ENCODE assay signal across 1 cellular context in genomic region chr1:154973344-154974085, GRCh38.
TF ChIP-seq lines count a peak whose summit lies in the region.

No MANE protein-coding gene starts in this region.

TF ChIP-seq in K562, 482 proteins besides CTCF, POLR2A, EP300 and RAD21 (continued from another document and continues in another):
- TF ChIP-seq, protein P1, sequence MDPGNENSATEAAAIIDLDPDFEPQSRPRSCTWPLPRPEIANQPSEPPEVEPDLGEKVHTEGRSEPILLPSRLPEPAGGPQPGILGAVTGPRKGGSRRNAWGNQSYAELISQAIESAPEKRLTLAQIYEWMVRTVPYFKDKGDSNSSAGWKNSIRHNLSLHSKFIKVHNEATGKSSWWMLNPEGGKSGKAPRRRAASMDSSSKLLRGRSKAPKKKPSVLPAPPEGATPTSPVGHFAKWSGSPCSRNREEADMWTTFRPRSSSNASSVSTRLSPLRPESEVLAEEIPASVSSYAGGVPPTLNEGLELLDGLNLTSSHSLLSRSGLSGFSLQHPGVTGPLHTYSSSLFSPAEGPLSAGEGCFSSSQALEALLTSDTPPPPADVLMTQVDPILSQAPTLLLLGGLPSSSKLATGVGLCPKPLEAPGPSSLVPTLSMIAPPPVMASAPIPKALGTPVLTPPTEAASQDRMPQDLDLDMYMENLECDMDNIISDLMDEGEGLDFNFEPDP (CRISPR knock-in tag; IDR thresholded peaks at IDR 0.05): no peak
- no peak for TF ChIP-seq MAFF (IDR thresholded peaks at IDR 0.05; ENCODE audit: low read length)
- TF ChIP-seq, protein P2, sequence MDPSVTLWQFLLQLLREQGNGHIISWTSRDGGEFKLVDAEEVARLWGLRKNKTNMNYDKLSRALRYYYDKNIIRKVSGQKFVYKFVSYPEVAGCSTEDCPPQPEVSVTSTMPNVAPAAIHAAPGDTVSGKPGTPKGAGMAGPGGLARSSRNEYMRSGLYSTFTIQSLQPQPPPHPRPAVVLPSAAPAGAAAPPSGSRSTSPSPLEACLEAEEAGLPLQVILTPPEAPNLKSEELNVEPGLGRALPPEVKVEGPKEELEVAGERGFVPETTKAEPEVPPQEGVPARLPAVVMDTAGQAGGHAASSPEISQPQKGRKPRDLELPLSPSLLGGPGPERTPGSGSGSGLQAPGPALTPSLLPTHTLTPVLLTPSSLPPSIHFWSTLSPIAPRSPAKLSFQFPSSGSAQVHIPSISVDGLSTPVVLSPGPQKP (CRISPR knock-in tag; IDR thresholded peaks at IDR 0.05): no peak
- no peak for TF ChIP-seq NFE2 (IDR thresholded peaks at IDR 0.05; ENCODE audit: low read depth)
- TF ChIP-seq CREB3L1 (IDR thresholded peaks at IDR 0.05; ENCODE audit: borderline replicate concordance, low read depth): peak; percentile 21; the same call in 1 of the 2 replicates
- TF ChIP-seq ZBTB40 (IDR thresholded peaks at IDR 0.05): no peak
- no peak for TF ChIP-seq ZBTB40 (CRISPR knock-in tag; IDR thresholded peaks at IDR 0.05)
- TF ChIP-seq ATF4 (CRISPR knock-in tag; IDR thresholded peaks at IDR 0.05): no peak
- no peak for TF ChIP-seq SMAD1 (IDR thresholded peaks at IDR 0.05; ENCODE audit: low read depth, low read length, partially characterized antibody)
- TF ChIP-seq ZNF24 (IDR thresholded peaks at IDR 0.05): no peak
- no peak for TF ChIP-seq KLF16 (IDR thresholded peaks at IDR 0.05)
- no peak for TF ChIP-seq ZNF512 (tag; IDR thresholded peaks at IDR 0.05)
- no peak for TF ChIP-seq ZBTB11 (CRISPR knock-in tag; IDR thresholded peaks at IDR 0.05)
- peak; percentile 6; the same call in 1 of the 2 replicates for TF ChIP-seq OTX1 (CRISPR knock-in tag; IDR thresholded peaks at IDR 0.05)
- TF ChIP-seq FOXK2 (conservative IDR thresholded peaks at IDR 0.05 in 1 of 2, IDR thresholded peaks at IDR 0.05 in 1 of 2; ENCODE audit: low read depth in 2 of 2): peak; percentile 54 to 60; a peak in 3 of 4 replicates
- TF ChIP-seq RBM39 (optimal IDR thresholded peaks at IDR 0.05; ENCODE audit: low read depth, low read length): no peak
- no peak for TF ChIP-seq HDAC2 (IDR thresholded peaks at IDR 0.05)
- TF ChIP-seq CBFB (CRISPR knock-in tag; IDR thresholded peaks at IDR 0.05): no peak
- TF ChIP-seq ETS1 (conservative IDR thresholded peaks at IDR 0.05; ENCODE audit: control insufficient read depth, low read depth, low read length): no peak
- no peak for TF ChIP-seq ZNF408 (CRISPR knock-in tag; IDR thresholded peaks at IDR 0.05; ENCODE audit: low read depth)
- no peak for TF ChIP-seq CTBP1 (IDR thresholded peaks at IDR 0.05; ENCODE audit: borderline replicate concordance)
- TF ChIP-seq GATAD2B (IDR thresholded peaks at IDR 0.05; ENCODE audit: borderline replicate concordance): no peak
- TF ChIP-seq ETV6 (IDR thresholded peaks at IDR 0.05; ENCODE audit: borderline replicate concordance in 1 of 2, low read depth in 2 of 2, low read length in 1 of 2): no peak
- TF ChIP-seq ETV6 (CRISPR knock-in tag; IDR thresholded peaks at IDR 0.05; ENCODE audit: borderline replicate concordance): no peak
- TF ChIP-seq RBM15 (IDR thresholded peaks at IDR 0.05; ENCODE audit: insufficient read depth, low read length): no peak
- TF ChIP-seq CCNT2 (IDR thresholded peaks at IDR 0.05; ENCODE audit: borderline replicate concordance, extremely low read depth, insufficient read length, low read depth, low read length): peak; percentile 14
- TF ChIP-seq JUN (IDR thresholded peaks at IDR 0.05; ENCODE audit: borderline replicate concordance, low read depth, low read length): no peak
- no peak for TF ChIP-seq JUN (CRISPR knock-in tag; IDR thresholded peaks at IDR 0.05; ENCODE audit: borderline replicate concordance)
- no peak for TF ChIP-seq CEBPG (CRISPR knock-in tag; IDR thresholded peaks at IDR 0.05)
- no peak for TF ChIP-seq CEBPG (tag; conservative IDR thresholded peaks at IDR 0.05 in 1 of 2, IDR thresholded peaks at IDR 0.05 in 1 of 2)
